ENCODE assay signal across 16 cellular contexts in the genomic region with DNA sequence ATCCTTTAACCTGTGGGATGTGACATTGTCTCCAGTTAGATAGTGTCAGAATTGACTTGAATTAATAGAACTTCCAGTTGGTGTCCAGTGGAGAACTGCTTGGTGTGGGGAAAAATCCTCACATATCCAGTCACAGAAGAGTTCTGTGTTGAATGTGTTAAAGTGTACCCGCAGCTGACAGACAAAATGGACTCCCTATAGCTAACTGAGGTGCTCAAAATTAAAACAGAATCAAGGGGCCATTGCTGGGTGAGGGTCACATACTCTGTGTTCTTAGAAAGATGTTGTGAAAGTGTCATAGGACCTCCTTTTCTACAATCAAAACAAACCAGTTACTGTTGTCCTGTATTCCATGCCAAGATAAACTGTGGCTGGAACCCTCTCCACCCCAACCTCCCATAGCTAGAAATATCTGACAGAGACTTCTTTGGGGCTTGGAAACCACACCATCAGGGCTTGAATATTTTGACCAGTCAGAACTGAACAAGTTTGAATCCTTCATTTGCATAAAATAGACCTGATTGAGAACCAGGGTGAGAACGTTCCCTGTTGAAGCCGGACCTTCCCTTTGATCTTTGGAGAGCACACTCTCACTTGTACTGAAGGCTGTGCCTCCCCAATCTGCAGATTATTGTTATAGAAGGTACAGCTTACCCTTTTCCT.
DNase-seq lines count a peak whose midpoint lies in the region; ATAC-seq and TF ChIP-seq lines count a peak whose summit lies in the region.
"Had no signal": no experiment of that assay in that cellular context is flagged by ENCODE, and none has a peak within 500 bp of the region (broad histone marks: within the 10 kb centered on the region; RNA-seq: fewer than 3 reads in every experiment).

No MANE protein-coding gene starts in this region.

- WGBS in ovary, 3 donors, result 91 to 95% (median 92%) methylated on average over 3 of the region's 3 CpGs
- 93% methylated on average over 3 of the region's 3 CpGs for WGBS in right cardiac atrium
- WGBS in gastroesophageal sphincter (ENCODE audit: low coverage in 1 of 2), 2 donors, result 91 to 100% methylated on average over 1 to 2 of the region's 3 CpGs

- H3K27me3 ChIP-seq in ovary (no peaks in the 10 kb centered on the region), right cardiac atrium (ENCODE audit: control insufficient read depth, insufficient read depth) (no peaks in the 10 kb centered on the region), gastroesophageal sphincter (no peaks in the 10 kb centered on the region)
- H3K27me3 ChIP-seq: BE2C, transverse colon had no signal

- no peak overlapping the region for H3K27ac ChIP-seq in ovary
- H3K27ac ChIP-seq in right cardiac atrium (ENCODE audit: low read length), result no peak overlapping the region
- H3K27ac ChIP-seq in gastroesophageal sphincter, result no peak overlapping the region
- H3K27ac ChIP-seq: transverse colon had no signal

- H3K4me1 Mint-ChIP-seq in progenitor cell of endocrine pancreas (ENCODE audit: low read depth), result peaks cover 43% of the 10 kb centered on the region

- intact Hi-C loops in ovary (cut with DNase I), result no loop called here
- intact Hi-C loops in right cardiac atrium (cut with DNase I), result loop anchor here in 1 of 4 donors (10.0 kb wide), 1 partner anchor 84 kb away; no protein-coding TSS in a partner anchor

- ATAC-seq in GM18867 (IDR thresholded peaks at IDR 0.05; ENCODE audit: unreplicated experiment) (peak; percentile 65), GM21825 (IDR thresholded peaks at IDR 0.05; ENCODE audit: unreplicated experiment) (peak; percentile 49), HG03442 (IDR thresholded peaks at IDR 0.05; ENCODE audit: unreplicated experiment) (peak; percentile 68), right cardiac atrium (no peak), gastroesophageal sphincter (no peak)
- ATAC-seq: HCT116 had no signal

- H3K4me3 ChIP-seq in ovary (no peak overlapping the region), right cardiac atrium (ENCODE audit: low read length) (no peak overlapping the region), gastroesophageal sphincter (no peak overlapping the region)
- H3K4me3 ChIP-seq: transverse colon had no signal

- no peaks in the 10 kb centered on the region for H3K27me3 Mint-ChIP-seq in progenitor cell of endocrine pancreas

- H3K36me3 ChIP-seq in ovary (no peaks in the 10 kb centered on the region), gastroesophageal sphincter (no peaks in the 10 kb centered on the region)
- H3K36me3 ChIP-seq: BE2C, transverse colon had no signal

- H3K4me3 Mint-ChIP-seq in progenitor cell of endocrine pancreas (ENCODE audit: low read depth), result no peak overlapping the region
- H3K4me3 Mint-ChIP-seq: T-helper 2 cell treated with Interferon-gamma antibody and Interleukin-4, amounts not matched to agents 5 μg/mL and 100 μg/mL, for 36 hours had no signal

- TF ChIP-seq EP300 in ovary (IDR thresholded peaks at IDR 0.05) (no peak), gastroesophageal sphincter (IDR thresholded peaks at IDR 0.05) (no peak)

- no peak for DNase-seq in progenitor cell of endocrine pancreas (ENCODE audit: low spot score, unreplicated experiment)
- no peak for DNase-seq in ovary
- DNase-seq in right cardiac atrium, result no peak
- DNase-seq: activated effector memory CD4-positive, alpha-beta T cell treated with anti-CD3 and anti-CD28 coated beads, Interleukin-2, amount 50 U/mL, for 16 hours; BE2C; kidney glomerular epithelial cell; NCI-H1694; NCI-H226; small intestine; transverse colon had no signal

- H3K36me3 Mint-ChIP-seq in progenitor cell of endocrine pancreas (ENCODE audit: insufficient read depth), result peaks cover 3% of the 10 kb centered on the region

- peak overlapping the region; percentile 65 for H3K27ac Mint-ChIP-seq in progenitor cell of endocrine pancreas
- H3K27ac Mint-ChIP-seq: T-helper 2 cell treated with Interferon-gamma antibody and Interleukin-4, amounts not matched to agents 5 μg/mL and 100 μg/mL, for 36 hours had no signal

- TF ChIP-seq CTCF in progenitor cell of endocrine pancreas (IDR thresholded peaks at IDR 0.05; ENCODE audit: unreplicated experiment) (no peak), ovary (IDR thresholded peaks at IDR 0.05) (no peak), gastroesophageal sphincter (IDR thresholded peaks at IDR 0.05) (no peak)

- H3K4me1 ChIP-seq in ovary (ENCODE audit: insufficient read depth) (peaks cover 10% of the 10 kb centered on the region), right cardiac atrium (ENCODE audit: control insufficient read depth, insufficient read depth, low read length) (peaks cover 2% of the 10 kb centered on the region), gastroesophageal sphincter (peaks cover 7 to 55% (median 20%) of the 10 kb centered on the region in 3 donors)

- TF ChIP-seq POLR2A in ovary (IDR thresholded peaks at IDR 0.05) (no peak), gastroesophageal sphincter (IDR thresholded peaks at IDR 0.05) (no peak)

- peaks cover 7% of the 10 kb centered on the region for H3K9me3 Mint-ChIP-seq in progenitor cell of endocrine pancreas (ENCODE audit: low read depth)
- H3K9me3 Mint-ChIP-seq: T-helper 2 cell treated with Interferon-gamma antibody and Interleukin-4, amounts not matched to agents 5 μg/mL and 100 μg/mL, for 36 hours had no signal

- no peaks in the 10 kb centered on the region for H3K9me3 ChIP-seq in ovary
- H3K9me3 ChIP-seq in right cardiac atrium (ENCODE audit: control insufficient read depth, low read length), result no peaks in the 10 kb centered on the region
- H3K9me3 ChIP-seq in gastroesophageal sphincter, result no peaks in the 10 kb centered on the region
- H3K9me3 ChIP-seq: BE2C, transverse colon had no signal

Comparison
In these comparisons a context has a peak if more than half of its experiments do, and no peak if none do; other contexts are left out.
1. ATAC-seq: peak in GM18867 (single experiment), GM21825 (single experiment) and HG03442 (single experiment); none in right cardiac atrium (0 of 2) and gastroesophageal sphincter (single experiment).